ENCODE assay signal across 18 cellular contexts in the genomic region with DNA sequence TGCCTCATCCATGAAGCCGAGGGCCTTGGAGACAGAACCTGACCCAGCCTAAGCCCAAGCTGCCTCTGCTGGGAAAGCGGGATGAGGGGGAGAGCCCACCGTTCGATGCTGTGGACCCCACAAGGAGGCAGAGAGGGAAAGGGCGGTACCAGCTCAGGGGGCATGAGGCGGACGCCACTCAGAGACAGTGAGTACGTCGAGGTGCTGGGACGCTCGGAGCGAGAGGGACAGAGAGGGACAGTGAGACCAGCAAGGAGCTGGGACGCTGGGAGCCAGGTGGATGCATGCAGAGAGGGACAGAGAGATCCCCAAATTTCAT. TPM values are rescaled to one million over a fixed set of nuclear protein-coding genes. Genes with fewer than 3 reads are reported as not detected.
DNase-seq lines count a peak whose midpoint lies in the region; ATAC-seq, FAIRE-seq and TF ChIP-seq lines count a peak whose summit lies in the region.
"Had no signal": no experiment of that assay in that cellular context is flagged by ENCODE, and none has a peak within 500 bp of the region (broad histone marks: within the 10 kb centered on the region; RNA-seq: fewer than 3 reads in every experiment).

No MANE protein-coding gene starts in this region.

- H3K27me3 ChIP-seq in right cardiac atrium (ENCODE audit: control insufficient read depth, insufficient read depth) (no peaks in the 10 kb centered on the region), heart right ventricle (no peaks in the 10 kb centered on the region), upper lobe of left lung (no peaks in the 10 kb centered on the region)
- H3K27me3 ChIP-seq: BE2C had no signal

- no peak for TF ChIP-seq EP300 in upper lobe of left lung (IDR thresholded peaks at IDR 0.05)

- WGBS in right cardiac atrium, result 90% methylated on average over 13 of the region's 13 CpGs
- 95 to 96% methylated on average over 13 of the region's 13 CpGs for WGBS in heart right ventricle, 2 donors
- WGBS in upper lobe of left lung, 2 donors, result 87 to 95% methylated on average over 13 of the region's 13 CpGs

- DNase-seq in right cardiac atrium (peak in 2 of 3 donors; percentile 3 to 27), heart right ventricle (no peak), kidney (peak; percentile 75), upper lobe of left lung (no peak), DMS153 treated with DMSO at 0.1 percent for 48 hours (lab: John Stamatoyannopoulos, UW; ENCODE audit: unreplicated experiment) (no peak), NCI-H1694 treated with DMSO at 0.1 percent for 48 hours (lab: John Stamatoyannopoulos, UW) (no peak), dedifferentiated amniotic fluid mesenchymal stem cell (ENCODE audit: extremely low spot score) (no peak)
- DNase-seq: BE2C, Calu3, DMS79 treated with DMSO at 0.1 percent for 48 hours, EL had no signal

- H3K9me3 ChIP-seq in right cardiac atrium (ENCODE audit: control insufficient read depth, low read length) (no peaks in the 10 kb centered on the region), heart right ventricle (no peaks in the 10 kb centered on the region), kidney (ENCODE audit: control insufficient read depth in 1 of 2, low read length in 2 of 2) (no peaks in the 10 kb centered on the region), upper lobe of left lung (no peaks in the 10 kb centered on the region)
- H3K9me3 ChIP-seq: A549, BE2C had no signal

- ATAC-seq in right cardiac atrium (no peak), heart right ventricle (no peak), upper lobe of left lung (ENCODE audit: low FRiP score in 2 of 2) (no peak)
- ATAC-seq: A549, GM23338 had no signal

- H3K4me1 ChIP-seq in right cardiac atrium (ENCODE audit: control insufficient read depth, insufficient read depth, low read length) (no peaks in the 10 kb centered on the region), heart right ventricle (peaks cover 0 to 45% (median 23%) of the 10 kb centered on the region in 9 donors), kidney (ENCODE audit: control insufficient read depth in 1 of 2, insufficient read depth in 1 of 2, low read depth in 1 of 2, low read length in 2 of 2) (peaks cover 0 to 4% of the 10 kb centered on the region in 2 donors), upper lobe of left lung (peaks cover 10 to 30% (median 24%) of the 10 kb centered on the region in 4 donors)
- H3K4me1 ChIP-seq: A549, BE2C had no signal

- peaks cover 0 to 8% (median 0%) of the 10 kb centered on the region in 9 donors for H3K36me3 ChIP-seq in heart right ventricle
- no peaks in the 10 kb centered on the region for H3K36me3 ChIP-seq in kidney (ENCODE audit: control insufficient read depth in 1 of 2, insufficient read depth in 2 of 2, low read length in 2 of 2)
- peaks cover 0 to 10% (median 2%) of the 10 kb centered on the region in 4 donors for H3K36me3 ChIP-seq in upper lobe of left lung
- H3K36me3 ChIP-seq: BE2C had no signal

- TF ChIP-seq CTCF in heart right ventricle (IDR thresholded peaks at IDR 0.05) (no peak), VCaP (conservative IDR thresholded peaks at IDR 0.05) (no peak), kidney (IDR thresholded peaks at IDR 0.05; ENCODE audit: borderline replicate concordance, extremely low read depth, insufficient read depth) (no peak), upper lobe of left lung (IDR thresholded peaks at IDR 0.05) (no peak)

- no peak for FAIRE-seq in kidney (lab: Jason Lieb, UNC)
- FAIRE-seq: A549, G401.6, GM12891 had no signal

- H3K4me3 ChIP-seq in right cardiac atrium (ENCODE audit: low read length), result no peak overlapping the region
- no peak overlapping the region for H3K4me3 ChIP-seq in heart right ventricle
- H3K4me3 ChIP-seq in kidney (ENCODE audit: low read length in 2 of 2), result no peak overlapping the region
- peak overlapping the region in 1 of 4 donors; percentile 20 for H3K4me3 ChIP-seq in upper lobe of left lung
- H3K4me3 ChIP-seq: A549, GM23338 had no signal

- TF ChIP-seq POLR2A in upper lobe of left lung (IDR thresholded peaks at IDR 0.05), result no peak

- no peak overlapping the region for H3K9ac ChIP-seq in kidney (ENCODE audit: low read length in 2 of 2)

- intact Hi-C loops in right cardiac atrium (cut with DNase I) (no loop called here), heart right ventricle (cut with DNase I) (loop anchor here in 1 of 10 donors (5.0 kb wide), 1 partner anchor 92 kb away; no protein-coding TSS in a partner anchor), kidney (cut with DNase I) (no loop called here)

- H3K27ac ChIP-seq in right cardiac atrium (ENCODE audit: low read length) (no peak overlapping the region), heart right ventricle (peak overlapping the region in 1 of 10 donors; percentile 93), VCaP (peak overlapping the region; percentile 68), kidney (ENCODE audit: low read depth in 2 of 2, low read length in 2 of 2) (no peak overlapping the region), upper lobe of left lung (peak overlapping the region; percentile 79 to 87 (median 82))
- H3K27ac ChIP-seq: A549 had no signal

RNA-seq across cellular contexts. Expression of gene EXD3, which starts 33.6 kb away (rescaled TPM):
- total RNA-seq in right cardiac atrium (10 to 100 TPM in 2 of 4 donors, 1 to 10 TPM in 2; 7.9 to 13.4 (median 11.1) TPM), heart right ventricle (10 to 100 TPM in 3 of 10 donors, 1 to 10 TPM in 7; 7.8 to 14.0 (median 9.2) TPM), kidney (44.5 TPM), upper lobe of left lung (100 to 1,000 TPM in 1 of 6 donors, 10 to 100 TPM in 5; 12.3 to 118 (median 24.8) TPM)
- polyA plus RNA-seq in right cardiac atrium (14.6 TPM), heart right ventricle (10 to 100 TPM in 1 of 2 donors, 1 to 10 TPM in 1; 5.8 to 33.0 TPM), kidney (ENCODE audit: insufficient read depth, low read depth, low replicate concordance) (18.9 TPM)

RNA-seq across cellular contexts. Expression of gene NOXA1, which starts 33.8 kb away (rescaled TPM):
- total RNA-seq in right cardiac atrium (1 to 10 TPM; 3.1 to 7.5 (median 4.5) TPM), heart right ventricle (1 to 10 TPM; 2.5 to 5.3 (median 3.0) TPM), kidney (21.8 TPM), upper lobe of left lung (10 to 100 TPM in 3 of 6 donors, 1 to 10 TPM in 3; 3.3 to 34.6 (median 11.7) TPM)
- polyA plus RNA-seq in right cardiac atrium (4.3 TPM), heart right ventricle (10 to 100 TPM in 1 of 2 donors, under 1 TPM in 1; 0.62 to 10.6 TPM), kidney (ENCODE audit: insufficient read depth, low read depth, low replicate concordance) (19.1 TPM)

RNA-seq across cellular contexts. Expression of gene ENTPD8, which starts 51.8 kb away (rescaled TPM):
- total RNA-seq in right cardiac atrium (not detected), heart right ventricle (not detected), kidney (5.2 TPM), upper lobe of left lung (under 1 TPM in 2 of 6 donors, not detected in 4; 0.15 to 0.17 TPM)
- polyA plus RNA-seq in right cardiac atrium (not detected), heart right ventricle (under 1 TPM; 0.03 to 0.15 TPM), kidney (ENCODE audit: insufficient read depth, low read depth, low replicate concordance) (5.0 TPM)
- polyA plus RNA-seq: AG04450, IgD-negative memory B cell had no signal

Comparison
In these comparisons a context has a peak if more than half of its experiments do, and no peak if none do; other contexts are left out.
1. DNase-seq: peak in right cardiac atrium (2 of 3) and kidney (single experiment); none in heart right ventricle (0 of 2), upper lobe of left lung (0 of 2), DMS153 treated with DMSO at 0.1 percent for 48 hours (single experiment), NCI-H1694 treated with DMSO at 0.1 percent for 48 hours (single experiment) and dedifferentiated amniotic fluid mesenchymal stem cell (single experiment).
2. H3K27ac ChIP-seq: peak in VCaP (single experiment) and upper lobe of left lung (4 of 4); none in right cardiac atrium (single experiment) and kidney (0 of 2).